In the genomic region with DNA sequence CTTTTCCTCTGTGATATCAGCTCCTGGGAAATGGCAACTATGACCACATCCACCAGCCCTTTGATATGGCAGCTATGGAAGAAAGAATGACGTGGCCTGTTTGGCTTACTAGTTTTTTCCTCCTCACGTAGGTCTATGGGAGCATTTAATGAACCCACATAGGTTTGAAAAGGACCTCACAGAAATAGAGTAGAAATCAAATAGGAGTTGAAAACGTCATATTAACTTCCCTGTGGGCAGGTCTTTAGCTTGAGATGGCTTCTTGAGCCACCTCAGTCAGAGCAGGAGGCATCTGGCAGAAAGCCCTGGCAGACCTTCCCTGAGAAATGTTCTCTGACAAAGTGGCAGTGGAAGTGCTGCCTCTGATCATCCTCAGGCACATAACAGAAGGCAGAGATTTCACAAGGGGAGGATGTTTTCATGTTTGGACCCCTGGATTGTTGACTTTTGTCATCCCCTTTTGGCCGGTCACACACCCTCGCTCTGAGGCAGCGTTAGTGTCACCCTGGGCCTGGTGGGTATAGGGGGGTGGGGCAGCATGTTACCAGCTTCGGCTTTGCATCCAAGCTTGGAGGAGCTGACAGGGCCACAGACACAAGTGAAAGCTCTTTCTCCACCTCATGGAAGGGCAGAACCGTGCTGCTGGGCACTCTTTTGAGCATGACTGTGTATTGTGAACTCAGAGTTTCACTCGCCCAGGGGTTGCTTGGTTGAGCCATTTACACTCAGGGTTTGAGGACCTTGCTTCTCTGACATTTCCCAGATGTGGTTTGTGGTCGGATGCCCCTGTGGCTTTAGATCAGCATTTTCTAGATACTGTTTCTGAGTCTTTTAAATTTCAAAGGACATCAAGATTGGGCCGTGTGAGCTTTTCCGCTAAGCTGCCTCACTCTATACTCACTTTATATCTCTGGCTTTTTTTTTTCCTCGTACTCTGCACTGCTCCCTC, we compare ENCODE assay signal across 10 cellular contexts.
DNase-seq lines count a peak whose midpoint lies in the region; ATAC-seq, FAIRE-seq and TF ChIP-seq lines count a peak whose summit lies in the region.
"Had no signal": no experiment of that assay in that cellular context is flagged by ENCODE, and none has a peak within 500 bp of the region (broad histone marks: within the 10 kb centered on the region; RNA-seq: fewer than 3 reads in every experiment).

No MANE protein-coding gene starts in this region.

- no peaks in the 10 kb centered on the region for H4K20me1 ChIP-seq in HepG2 (ENCODE audit: insufficient read depth, low read length)

- H3K79me2 ChIP-seq in HepG2 (ENCODE audit: insufficient read depth, low read length) = no peaks in the 10 kb centered on the region

- peak overlapping the region; percentile 88 for H3K27ac Mint-ChIP-seq in activated CD4-positive, alpha-beta T cell treated with anti-CD3 and anti-CD28 coated beads, Interleukin-2, amount 10 ng/mL, durations not matched to agents 24 days and 14 days
- peak overlapping the region; percentile 52 to 86 (median 76) for H3K27ac Mint-ChIP-seq in immature natural killer cell

- H3K36me3 Mint-ChIP-seq in activated CD4-positive, alpha-beta T cell treated with anti-CD3 and anti-CD28 coated beads, Interleukin-2, amount 10 ng/mL, durations not matched to agents 24 days and 14 days (ENCODE audit: low read depth) = no peaks in the 10 kb centered on the region
- H3K36me3 Mint-ChIP-seq in immature natural killer cell = peaks cover 0 to 6% (median 0%) of the 10 kb centered on the region in 3 donors

- H3K27ac ChIP-seq in HepG2 (ENCODE audit: extremely low read length, insufficient read depth, low read length) (no peak overlapping the region), right lobe of liver (no peak overlapping the region), transverse colon (no peak overlapping the region), suprapubic skin (no peak overlapping the region)
- H3K27ac ChIP-seq: C4-2B had no signal

- no peak for TF ChIP-seq EP300 in HepG2 (IDR thresholded peaks at IDR 0.05; ENCODE audit: low read depth in 2 of 2, low read length in 2 of 2)
- TF ChIP-seq EP300 in HepG2 (CRISPR knock-in tag; IDR thresholded peaks at IDR 0.05; ENCODE audit: borderline replicate concordance) = no peak
- no peak for TF ChIP-seq EP300 in transverse colon (IDR thresholded peaks at IDR 0.05; ENCODE audit: low read depth)
- no peak for TF ChIP-seq EP300 in suprapubic skin (IDR thresholded peaks at IDR 0.05)

- DNase-seq in HepG2 (ENCODE audit: low spot score) (no peak), right lobe of liver (no peak), immature natural killer cell (peak; percentile 17 to 29 (median 24)), transverse colon (no peak), suprapubic skin (ENCODE audit: low spot score in 2 of 2) (no peak), DMS153 treated with DMSO at 0.1 percent for 48 hours (lab: John Stamatoyannopoulos, UW; ENCODE audit: unreplicated experiment) (no peak)
- peak; percentile 83 for DNase-seq in activated CD4-positive, alpha-beta T cell treated with anti-CD3 and anti-CD28 coated beads, Interleukin-2, amount 10 ng/mL, durations not matched to agents 24 days and 14 days
- DNase-seq: NCI-H526 had no signal

- peaks cover 29% of the 10 kb centered on the region for H3K4me1 Mint-ChIP-seq in activated CD4-positive, alpha-beta T cell treated with anti-CD3 and anti-CD28 coated beads, Interleukin-2, amount 10 ng/mL, durations not matched to agents 24 days and 14 days
- H3K4me1 Mint-ChIP-seq in immature natural killer cell = peaks cover 31 to 36% of the 10 kb centered on the region in 2 donors

- H3K9me3 Mint-ChIP-seq in activated CD4-positive, alpha-beta T cell treated with anti-CD3 and anti-CD28 coated beads, Interleukin-2, amount 10 ng/mL, durations not matched to agents 24 days and 14 days = peaks cover 3% of the 10 kb centered on the region
- peaks cover 0 to 2% (median 0%) of the 10 kb centered on the region in 6 donors for H3K9me3 Mint-ChIP-seq in immature natural killer cell

- no peak for ATAC-seq in HepG2
- no peak for ATAC-seq in right lobe of liver
- ATAC-seq in GM18867 (IDR thresholded peaks at IDR 0.05; ENCODE audit: unreplicated experiment) = no peak

- POLR2A ChIA-PET in HepG2 (lab: Yijun Ruan, JAX) = no interaction called here

- TF ChIP-seq POLR2A in HepG2 (IDR thresholded peaks at IDR 0.05; ENCODE audit: insufficient read depth in 1 of 2, low read depth in 2 of 2, low read length in 2 of 2) (no peak), right lobe of liver (IDR thresholded peaks at IDR 0.05) (no peak), transverse colon (IDR thresholded peaks at IDR 0.05) (no peak), suprapubic skin (IDR thresholded peaks at IDR 0.05) (no peak)

- H3K4me1 ChIP-seq in HepG2 (ENCODE audit: insufficient read depth, low read length) (no peaks in the 10 kb centered on the region), right lobe of liver (no peaks in the 10 kb centered on the region), transverse colon (no peaks in the 10 kb centered on the region), suprapubic skin (no peaks in the 10 kb centered on the region)

- 17% methylated on average over 8 of the region's 13 CpGs for WGBS in HepG2 (ENCODE audit: low lambda C conversion rate)
- 38% methylated on average over 12 of the region's 13 CpGs for WGBS in right lobe of liver (ENCODE audit: insufficient coverage, low coverage, low lambda C conversion rate, missing lambda C conversion rate)
- 57 to 62% methylated on average over 7 to 13 of the region's 13 CpGs for WGBS in transverse colon (ENCODE audit: low coverage in 1 of 2), 2 donors
- 64% methylated on average over 10 of the region's 13 CpGs for WGBS in suprapubic skin

- H3K4me2 ChIP-seq in HepG2 (ENCODE audit: low read depth, low read length) = no peak overlapping the region

- H3K27me3 ChIP-seq in HepG2 (ENCODE audit: control insufficient read depth in 1 of 2, insufficient read depth in 2 of 2, low read length in 2 of 2) (peaks cover 0 to 5% of the 10 kb centered on the region in 2 experiments; a peak in 2 of 5 replicates), right lobe of liver (no peaks in the 10 kb centered on the region), transverse colon (no peaks in the 10 kb centered on the region), suprapubic skin (no peaks in the 10 kb centered on the region)

- no peak overlapping the region for H2AFZ ChIP-seq in HepG2 (ENCODE audit: low read length)

- H3K36me3 ChIP-seq in HepG2 (replicated peaks in 1 of 2; ENCODE audit: control insufficient read depth in 1 of 2, insufficient read depth in 2 of 2, low read length in 2 of 2) (no peaks in the 10 kb centered on the region), right lobe of liver (no peaks in the 10 kb centered on the region), transverse colon (no peaks in the 10 kb centered on the region), suprapubic skin (no peaks in the 10 kb centered on the region)

- in situ Hi-C loops in HepG2 (cut with HindIII; ENCODE audit: extremely low pct_ligation_motif_present, low pct_unique_long_range_greater_than_20kb) (no loop called here), transverse colon (cut with MboI; ENCODE audit: low pct_ligation_motif_present in 1 of 4, low pct_unique_long_range_greater_than_20kb in 1 of 4, low sequenced_read_pairs in 3 of 4) (no loop called here)

- H3K4me3 Mint-ChIP-seq in activated CD4-positive, alpha-beta T cell treated with anti-CD3 and anti-CD28 coated beads, Interleukin-2, amount 10 ng/mL, durations not matched to agents 24 days and 14 days = peak overlapping the region; percentile 69
- H3K4me3 Mint-ChIP-seq in immature natural killer cell = peak overlapping the region; percentile 70 to 86 (median 77)

- no peak for TF ChIP-seq RAD21 in HepG2 (CRISPR knock-in tag; IDR thresholded peaks at IDR 0.05)

- no peak for FAIRE-seq in HepG2 (lab: Jason Lieb, UNC)

- no TSS peak for BruUV-seq in HepG2 (replicated peaks; lab: Mats Ljungman, UMichigan)

- CTCF ChIA-PET in HepG2 (lab: Yijun Ruan, JAX; ENCODE audit: low intra/inter-chr PET ratio, low total read pairs) = no interaction called here

- intact Hi-C loops in HepG2 (cut with micrococcal nuclease; ENCODE audit: unreplicated experiment) (no loop called here), right lobe of liver (cut with DNase I) (no loop called here), transverse colon (cut with DNase I; ENCODE audit: low total_unique reads) (no loop called here)
- intact Hi-C loops in activated CD4-positive, alpha-beta T cell treated with anti-CD3 and anti-CD28 coated beads, Interleukin-2, amount 10 ng/mL, durations not matched to agents 24 days and 14 days (cut with micrococcal nuclease) = loop anchor here (2.0 to 10.0 kb wide), 3 partner anchors 75 to 861 kb away; a partner anchor contains a TSS

- H3K27me3 Mint-ChIP-seq in activated CD4-positive, alpha-beta T cell treated with anti-CD3 and anti-CD28 coated beads, Interleukin-2, amount 10 ng/mL, durations not matched to agents 24 days and 14 days = peaks cover 16% of the 10 kb centered on the region
- H3K27me3 Mint-ChIP-seq in immature natural killer cell (ENCODE audit: low read depth in 3 of 3) = peaks cover 0 to 3% (median 3%) of the 10 kb centered on the region in 3 donors

- no peak overlapping the region for H3K9ac ChIP-seq in HepG2 (ENCODE audit: insufficient read depth, low read depth, low read length)

- H3K4me3 ChIP-seq in HepG2 (replicated peaks in 1 of 3; ENCODE audit: insufficient read depth in 1 of 3, low read depth in 2 of 3, low read length in 3 of 3) (no peak overlapping the region), right lobe of liver (no peak overlapping the region), transverse colon (no peak overlapping the region), suprapubic skin (no peak overlapping the region)

- H3K9me3 ChIP-seq in HepG2 (ENCODE audit: low read length) = no peaks in the 10 kb centered on the region
- H3K9me3 ChIP-seq in right lobe of liver = no peaks in the 10 kb centered on the region
- H3K9me3 ChIP-seq in transverse colon = peaks cover 0 to 3% of the 10 kb centered on the region in 2 donors
- H3K9me3 ChIP-seq in suprapubic skin = no peaks in the 10 kb centered on the region

- TF ChIP-seq CTCF in HepG2 (CRISPR knock-in tag; IDR thresholded peaks at IDR 0.05) = no peak
- no peak for TF ChIP-seq CTCF in right lobe of liver (IDR thresholded peaks at IDR 0.05)
- TF ChIP-seq CTCF in transverse colon (IDR thresholded peaks at IDR 0.05) = no peak
- no peak for TF ChIP-seq CTCF in suprapubic skin (IDR thresholded peaks at IDR 0.05)

TF ChIP-seq in HepG2, 621 proteins besides CTCF, POLR2A, EP300 and RAD21 (continues in another document):
- TF ChIP-seq KMT2B (CRISPR knock-in tag; IDR thresholded peaks at IDR 0.05) (no peak), ZNF367 (CRISPR knock-in tag; IDR thresholded peaks at IDR 0.05; ENCODE audit: borderline replicate concordance) (no peak)

Comparison
In these comparisons a context has a peak if more than half of its experiments do, and no peak if none do; other contexts are left out.
1. DNase-seq: peak in activated CD4-positive, alpha-beta T cell treated with anti-CD3 and anti-CD28 coated beads, Interleukin-2, amount 10 ng/mL, durations not matched to agents 24 days and 14 days (single experiment) and immature natural killer cell (3 of 3); none in HepG2 (single experiment), right lobe of liver (0 of 3), transverse colon (single experiment), suprapubic skin (0 of 2) and DMS153 treated with DMSO at 0.1 percent for 48 hours (single experiment).